ENCODE assay signal across 8 cellular contexts in the genomic region with DNA sequence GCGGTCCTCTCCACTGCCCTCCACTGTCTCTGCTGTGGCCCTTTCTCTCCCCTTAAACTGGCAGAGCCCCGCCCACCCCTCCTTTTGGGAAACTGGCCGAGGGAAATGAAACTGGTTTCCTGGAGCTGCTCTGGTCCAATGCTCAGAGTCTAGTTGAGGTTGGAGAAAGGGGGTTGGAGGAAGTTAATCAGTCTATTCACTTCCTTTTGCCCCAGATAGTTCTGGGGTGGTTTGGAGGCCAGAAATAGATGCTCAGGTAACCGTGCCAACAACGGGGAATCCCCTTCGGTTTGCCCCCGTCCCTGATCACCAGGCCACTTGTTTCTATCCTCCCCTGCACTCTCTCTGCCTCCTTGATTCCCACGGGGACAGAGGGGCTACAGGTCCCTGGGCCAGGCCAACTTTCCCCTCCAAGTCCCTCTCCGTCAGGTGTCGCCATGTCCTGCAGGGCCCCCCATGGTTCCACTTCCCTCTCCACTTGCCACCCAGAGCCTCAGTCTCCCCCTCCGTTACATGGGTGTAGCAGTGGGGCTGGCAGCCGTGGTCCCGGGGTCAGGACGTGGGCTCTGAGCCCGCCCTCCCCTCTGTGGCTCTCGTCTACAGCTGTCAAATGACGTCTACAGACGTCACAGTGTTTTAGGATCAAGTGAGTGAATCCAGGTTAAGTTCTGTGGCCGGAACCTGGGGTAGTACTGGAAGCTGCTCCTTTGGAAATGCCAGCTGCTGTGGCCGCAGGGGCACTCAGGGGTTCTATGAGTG. TPM values are rescaled to one million over a fixed set of nuclear protein-coding genes. Genes with fewer than 3 reads are reported as not detected.
DNase-seq lines count a peak whose midpoint lies in the region; ATAC-seq and TF ChIP-seq lines count a peak whose summit lies in the region.

A gene with protein sequence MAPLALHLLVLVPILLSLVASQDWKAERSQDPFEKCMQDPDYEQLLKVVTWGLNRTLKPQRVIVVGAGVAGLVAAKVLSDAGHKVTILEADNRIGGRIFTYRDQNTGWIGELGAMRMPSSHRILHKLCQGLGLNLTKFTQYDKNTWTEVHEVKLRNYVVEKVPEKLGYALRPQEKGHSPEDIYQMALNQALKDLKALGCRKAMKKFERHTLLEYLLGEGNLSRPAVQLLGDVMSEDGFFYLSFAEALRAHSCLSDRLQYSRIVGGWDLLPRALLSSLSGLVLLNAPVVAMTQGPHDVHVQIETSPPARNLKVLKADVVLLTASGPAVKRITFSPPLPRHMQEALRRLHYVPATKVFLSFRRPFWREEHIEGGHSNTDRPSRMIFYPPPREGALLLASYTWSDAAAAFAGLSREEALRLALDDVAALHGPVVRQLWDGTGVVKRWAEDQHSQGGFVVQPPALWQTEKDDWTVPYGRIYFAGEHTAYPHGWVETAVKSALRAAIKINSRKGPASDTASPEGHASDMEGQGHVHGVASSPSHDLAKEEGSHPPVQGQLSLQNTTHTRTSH (minus strand): TSS at position 25 of the 759 bp plus-strand sequence. CDS start 727 bp downstream, outside the sequence.

- peaks cover 52% of the 10 kb centered on the region for H3K4me1 Mint-ChIP-seq in activated CD4-positive, alpha-beta memory T cell treated with anti-CD3 and anti-CD28 coated beads, Interleukin-2, amount 10 ng/mL, durations not matched to agents 7 days and 5 days

- no peaks in the 10 kb centered on the region for H3K9me3 Mint-ChIP-seq in activated CD4-positive, alpha-beta memory T cell treated with anti-CD3 and anti-CD28 coated beads, Interleukin-2, amount 10 ng/mL, durations not matched to agents 7 days and 5 days

- peak within 1 kb of the TSS; percentile 80 for H3K4me3 Mint-ChIP-seq in activated CD4-positive, alpha-beta memory T cell treated with anti-CD3 and anti-CD28 coated beads, Interleukin-2, amount 10 ng/mL, durations not matched to agents 7 days and 5 days

- H3K27me3 ChIP-seq in foreskin keratinocyte: no peaks in the 10 kb centered on the region

- ATAC-seq in foreskin keratinocyte: no peak

- TF ChIP-seq CTCF in foreskin keratinocyte (conservative IDR thresholded peaks at IDR 0.05): no peak

- H3K27me3 Mint-ChIP-seq in activated CD4-positive, alpha-beta memory T cell treated with anti-CD3 and anti-CD28 coated beads, Interleukin-2, amount 10 ng/mL, durations not matched to agents 7 days and 5 days: no peaks in the 10 kb centered on the region

- H3K27ac Mint-ChIP-seq in activated CD4-positive, alpha-beta memory T cell treated with anti-CD3 and anti-CD28 coated beads, Interleukin-2, amount 10 ng/mL, durations not matched to agents 7 days and 5 days: peak within 1 kb of the TSS; percentile 97

- H3K27ac ChIP-seq in foreskin keratinocyte: peak within 1 kb of the TSS; percentile 65

- peak; percentile 45 for DNase-seq in AG08395 (ENCODE audit: low spot score)
- peak; percentile 83 for DNase-seq in GM19240 (ENCODE audit: insufficient read length, low spot score)
- DNase-seq in KBM-7: peak; percentile 73
- DNase-seq in activated CD4-positive, alpha-beta memory T cell treated with anti-CD3 and anti-CD28 coated beads, Interleukin-2, amount 10 ng/mL, durations not matched to agents 7 days and 5 days: peak; percentile 76
- no peak for DNase-seq in foreskin keratinocyte
- peak; percentile 37 to 45 for DNase-seq in stimulated activated CD4-positive, alpha-beta T cell treated with anti-CD3 and anti-CD28 coated beads, Interleukin-15, amount 100 ng/mL, for 1 hour (ENCODE audit: low read depth in 1 of 2, low spot score in 1 of 2)
- no peak for DNase-seq in ecto neural progenitor cell (ENCODE audit: low spot score)
- DNase-seq in SK-N-DZ (ENCODE audit: low spot score): no peak

- peaks cover 6% of the 10 kb centered on the region for H3K4me1 ChIP-seq in foreskin keratinocyte

- POLR2A ChIA-PET in activated CD4-positive, alpha-beta memory T cell treated with anti-CD3 and anti-CD28 coated beads, Interleukin-2, amount 10 ng/mL, durations not matched to agents 7 days and 5 days (lab: Charles Lee): interaction anchor here (0.5 to 5.5 kb wide), 13 partner anchors 10 to 347 kb away, joined by 3 to 43 read pairs (median 4); a partner anchor contains a TSS

- CTCF ChIA-PET in activated CD4-positive, alpha-beta memory T cell treated with anti-CD3 and anti-CD28 coated beads, Interleukin-2, amount 10 ng/mL, durations not matched to agents 7 days and 5 days (lab: Charles Lee): interaction anchor here (1.0 kb wide), 1 partner anchor 32 kb away, joined by 4 read pairs; a partner anchor contains a TSS

- peaks cover 6% of the 10 kb centered on the region for H3K36me3 Mint-ChIP-seq in activated CD4-positive, alpha-beta memory T cell treated with anti-CD3 and anti-CD28 coated beads, Interleukin-2, amount 10 ng/mL, durations not matched to agents 7 days and 5 days (ENCODE audit: low read depth)

- in situ Hi-C loops in KBM-7 (cut with MboI; ENCODE audit: low pct_unique_long_range_greater_than_20kb, low sequenced_read_pairs): no loop called here

RNA-seq across cellular contexts. Expression of the gene that starts here (rescaled TPM):
- total RNA-seq in activated CD4-positive, alpha-beta memory T cell treated with anti-CD3 and anti-CD28 coated beads, Interleukin-2, amount 10 ng/mL, durations not matched to agents 7 days and 5 days: 10 to 100 TPM; 25.7 to 26.4 TPM
- total RNA-seq in foreskin keratinocyte: 0.44 and 0.46 TPM in 2 replicates
- polyA plus RNA-seq in foreskin keratinocyte: 0.26 and 0.28 TPM in 2 replicates
- not detected in 2 replicates for polyA plus RNA-seq in SK-N-DZ (2014; cell fraction: cytosol; rRNA removed)
- not detected in 2 replicates for polyA plus RNA-seq in SK-N-DZ (2014; cell fraction: nucleus; rRNA removed)

Comparison
In these comparisons a context has a peak if more than half of its experiments do, and no peak if none do; other contexts are left out.
1. RNA of the gene that starts here (total RNA-seq): 25.7 to 26.4 TPM in activated CD4-positive, alpha-beta memory T cell treated with anti-CD3 and anti-CD28 coated beads, Interleukin-2, amount 10 ng/mL, durations not matched to agents 7 days and 5 days; 0.44 to 0.46 TPM in foreskin keratinocyte; every median in the first group is over 10 times any median in the second.
2. DNase-seq: peak in AG08395 (single experiment), GM19240 (single experiment), KBM-7 (single experiment), activated CD4-positive, alpha-beta memory T cell treated with anti-CD3 and anti-CD28 coated beads, Interleukin-2, amount 10 ng/mL, durations not matched to agents 7 days and 5 days (single experiment) and stimulated activated CD4-positive, alpha-beta T cell treated with anti-CD3 and anti-CD28 coated beads, Interleukin-15, amount 100 ng/mL, for 1 hour (2 of 2); none in foreskin keratinocyte (0 of 2), ecto neural progenitor cell (single experiment) and SK-N-DZ (single experiment).